Comparison of ENCODE assay signal across 21 cellular contexts in genomic region chr12:38332814-38333213, GRCh38. TPM values are rescaled to one million over a fixed set of nuclear protein-coding genes. Genes with fewer than 3 reads are reported as not detected.
DNase-seq lines count a peak whose midpoint lies in the region; FAIRE-seq lines count a peak whose summit lies in the region.
"Had no signal": no experiment of that assay in that cellular context is flagged by ENCODE, and none has a peak within 500 bp of the region (broad histone marks: within the 10 kb centered on the region; RNA-seq: fewer than 3 reads in every experiment).

No MANE protein-coding gene starts in this region.

- in situ Hi-C loops in G401 (cut with HindIII; ENCODE audit: low sequenced_read_pairs) = no loop called here

- peak; percentile 62 for FAIRE-seq in urothelium cell line (lab: Jason Lieb, UNC)
- FAIRE-seq: A204.1, D721Med, G401.6, GM12891, GM19239 had no signal

- peak; percentile 57 for DNase-seq in G401 (ENCODE audit: low spot score)
- peak; percentile 26 for DNase-seq in cerebellum (ENCODE audit: low spot score)
- DNase-seq in urothelium cell line (ENCODE audit: low spot score) = no peak
- no peak for DNase-seq in UCSD-AML1 (lab: John Stamatoyannopoulos, UW; ENCODE audit: unreplicated experiment)
- no peak for DNase-seq in DMS53 treated with DMSO at 0.1 percent for 48 hours (lab: John Stamatoyannopoulos, UW; ENCODE audit: unreplicated experiment)
- DNase-seq in NCI-H69 (lab: John Stamatoyannopoulos, UW) = no peak
- DNase-seq: 8988T; AML-193; Caco-2; Calu3; CD4-positive, alpha-beta T cell; CD8-positive, alpha-beta T cell; DMS79; DND-41; EL; GF-D8 had no signal

RNA-seq across cellular contexts. Expression of gene ALG10B, which starts 16.2 kb away (rescaled TPM):
- 1.3 and 3.2 TPM in 2 replicates for total RNA-seq in G401 (2014; rRNA removed; shearing (Covaris generic))
- 13.5 TPM for total RNA-seq in cerebellum

Comparison
In these comparisons a context has a peak if more than half of its experiments do, and no peak if none do; other contexts are left out.
1. DNase-seq: peak in G401 (single experiment) and cerebellum (single experiment); none in urothelium cell line (single experiment), UCSD-AML1 (single experiment), DMS53 treated with DMSO at 0.1 percent for 48 hours (single experiment) and NCI-H69 (single experiment).